In genomic region chr6:31907158-31907813, GRCh38 we compare ENCODE assay signal across 8 cellular contexts. TPM values are rescaled to one million over a fixed set of nuclear protein-coding genes. Genes with fewer than 3 reads are reported as not detected.
DNase-seq lines count a peak whose midpoint lies in the region; TF ChIP-seq lines count a peak whose summit lies in the region.
"Had no signal": no experiment of that assay in that cellular context is flagged by ENCODE, and none has a peak within 500 bp of the region (broad histone marks: within the 10 kb centered on the region; RNA-seq: fewer than 3 reads in every experiment).

No MANE protein-coding gene starts in this region.

- no peak for TF ChIP-seq CTCF in fibroblast of the aortic adventitia (IDR thresholded peaks at IDR 0.05; ENCODE audit: insufficient read depth, low read length)

- no peak overlapping the region for H3K4me3 ChIP-seq in fibroblast of the aortic adventitia (ENCODE audit: low read depth, low read length)

- DNase-seq in Ammon's horn (ENCODE audit: low spot score), result peak; percentile 34
- DNase-seq in MV-4-11 (lab: John Stamatoyannopoulos, UW), result peak; percentile 97
- peak; percentile 83 for DNase-seq in fibroblast of the aortic adventitia (ENCODE audit: low read depth)
- DNase-seq in T-helper 1 cell, result no peak
- DNase-seq in NCI-H446 (lab: John Stamatoyannopoulos, UW), result no peak
- no peak for DNase-seq in activated effector memory CD4-positive, alpha-beta T cell treated with anti-CD3 and anti-CD28 coated beads, Interleukin-2, amount 50 U/mL, for 16 hours
- DNase-seq: activated CD4-positive, alpha-beta T cell treated with anti-CD3 and anti-CD28 coated beads, Interleukin-2, amount 50 U/mL, for 1 hour; NCI-H187 had no signal

RNA-seq across cellular contexts. Expression of gene ZBTB12, which starts 5.4 kb away (rescaled TPM):
- total RNA-seq in fibroblast of the aortic adventitia (ENCODE audit: low replicate concordance), result 3.3 and 3.8 TPM in 2 replicates

RNA-seq across cellular contexts. Expression of gene EHMT2, which starts 9.8 kb away (rescaled TPM):
- total RNA-seq in fibroblast of the aortic adventitia (ENCODE audit: low replicate concordance), result 37.9 and 62.0 TPM in 2 replicates

RNA-seq across cellular contexts. Expression of gene C2, which starts 20.2 kb away (rescaled TPM):
- 4.4 and 48.2 TPM in 2 replicates for total RNA-seq in fibroblast of the aortic adventitia (ENCODE audit: low replicate concordance)

RNA-seq across cellular contexts. Expression of gene SLC44A4, which starts 28.5 kb away (rescaled TPM):
- 0.27 TPM in 1 of 2 replicates, not detected in the other for total RNA-seq in fibroblast of the aortic adventitia (ENCODE audit: low replicate concordance)

RNA-seq across cellular contexts. Expression of gene CFB, which starts 38.6 kb away (rescaled TPM):
- total RNA-seq in fibroblast of the aortic adventitia (ENCODE audit: low replicate concordance), result 32.9 and 39.1 TPM in 2 replicates

Comparison
In these comparisons a context has a peak if more than half of its experiments do, and no peak if none do; other contexts are left out.
1. DNase-seq: peak in Ammon's horn (single experiment), MV-4-11 (single experiment) and fibroblast of the aortic adventitia (single experiment); none in T-helper 1 cell (0 of 5), NCI-H446 (0 of 2) and activated effector memory CD4-positive, alpha-beta T cell treated with anti-CD3 and anti-CD28 coated beads, Interleukin-2, amount 50 U/mL, for 16 hours (single experiment).